26 cellular contexts compared by ENCODE assay signal in the genomic region with DNA sequence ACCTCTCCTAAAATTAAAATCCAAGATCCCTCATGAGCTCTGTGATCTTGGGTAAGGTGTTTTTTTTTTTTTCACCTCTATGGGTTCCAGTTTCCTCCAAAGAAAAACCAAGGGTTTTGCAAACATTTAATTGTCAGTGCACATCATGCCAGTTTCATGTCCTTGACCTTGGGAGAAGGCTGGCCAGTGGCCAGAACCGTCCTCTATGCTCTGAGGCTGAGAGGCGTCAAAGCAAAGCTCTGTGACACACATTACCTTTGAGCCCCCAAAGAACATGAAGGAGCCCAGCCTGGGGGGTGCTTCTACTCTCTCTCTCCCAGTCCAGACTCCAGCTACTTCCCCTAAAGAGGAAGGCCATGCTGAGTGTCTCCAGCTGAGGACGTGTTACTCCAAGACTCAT.
DNase-seq lines count a peak whose midpoint lies in the region; ATAC-seq and TF ChIP-seq lines count a peak whose summit lies in the region.
"Had no signal": no experiment of that assay in that cellular context is flagged by ENCODE, and none has a peak within 500 bp of the region (broad histone marks: within the 10 kb centered on the region; RNA-seq: fewer than 3 reads in every experiment).

No MANE protein-coding gene starts in this region.

- TF ChIP-seq POLR2A in adrenal gland (IDR thresholded peaks at IDR 0.05) (no peak), gastrocnemius medialis (IDR thresholded peaks at IDR 0.05) (no peak)

- ATAC-seq in Right ventricle myocardium superior (ENCODE audit: poor library complexity) = no peak
- ATAC-seq in Right ventricle myocardium inferior = no peak
- no peak for ATAC-seq in gastrocnemius medialis
- ATAC-seq: GM12878 had no signal

- H3K27ac ChIP-seq in Karpas-422 (ENCODE audit: low read length) (no peak overlapping the region), adrenal gland (no peak overlapping the region), parathyroid adenoma (no peak overlapping the region), gastrocnemius medialis (no peak overlapping the region)
- H3K27ac ChIP-seq: BLaER1 had no signal

- CTCF ChIA-PET in MCF 10A (lab: Yijun Ruan, JAX) = interaction anchor here (0.7 kb wide), 1 partner anchor 105 kb away, joined by 3 read pairs; no protein-coding TSS in a partner anchor

- no peaks in the 10 kb centered on the region for H3K36me3 Mint-ChIP-seq in MCF 10A (ENCODE audit: insufficient read depth, unreplicated experiment)
- H3K36me3 Mint-ChIP-seq: CD14-positive monocyte; CD4-positive, alpha-beta memory T cell; CD4-positive, CD25-positive, alpha-beta regulatory T cell; CD8-positive, alpha-beta memory T cell had no signal

- intact Hi-C loops in Right ventricle myocardium superior (cut with DNase I) = no loop called here
- intact Hi-C loops in Right ventricle myocardium inferior (cut with DNase I) = no loop called here
- intact Hi-C loops in adrenal gland (cut with DNase I) = no loop called here
- intact Hi-C loops in MCF 10A (cut with micrococcal nuclease) = no loop called here
- intact Hi-C loops in gastrocnemius medialis (cut with DNase I; ENCODE audit: low total_unique reads) = no loop called here

- no peaks in the 10 kb centered on the region for H3K36me3 ChIP-seq in Karpas-422 (ENCODE audit: insufficient read depth, low read length)
- no peaks in the 10 kb centered on the region for H3K36me3 ChIP-seq in adrenal gland (replicated peaks in 1 of 2)
- H3K36me3 ChIP-seq in parathyroid adenoma (ENCODE audit: control insufficient read depth, insufficient read depth, low read length) = no peaks in the 10 kb centered on the region
- H3K36me3 ChIP-seq in gastrocnemius medialis = no peaks in the 10 kb centered on the region
- H3K36me3 ChIP-seq: BE2C, BLaER1 had no signal

- no peaks in the 10 kb centered on the region for H3K27me3 ChIP-seq in Karpas-422 (ENCODE audit: low read length)
- H3K27me3 ChIP-seq in adrenal gland = no peaks in the 10 kb centered on the region
- no peaks in the 10 kb centered on the region for H3K27me3 ChIP-seq in parathyroid adenoma (ENCODE audit: control insufficient read depth, insufficient read depth, low read length)
- no peaks in the 10 kb centered on the region for H3K27me3 ChIP-seq in gastrocnemius medialis
- H3K27me3 ChIP-seq: BE2C, BLaER1 had no signal

- H3K4me3 ChIP-seq in Karpas-422 (ENCODE audit: low read length) = no peak overlapping the region
- no peak overlapping the region for H3K4me3 ChIP-seq in adrenal gland
- H3K4me3 ChIP-seq in parathyroid adenoma (ENCODE audit: low read depth, low read length) = no peak overlapping the region
- H3K4me3 ChIP-seq in gastrocnemius medialis = no peak overlapping the region
- H3K4me3 ChIP-seq: BLaER1, GM12878 had no signal

- in situ Hi-C loops in gastrocnemius medialis (cut with MboI; ENCODE audit: low sequenced_read_pairs in 4 of 4) = no loop called here

- peaks cover 19% of the 10 kb centered on the region for H3K4me1 ChIP-seq in Karpas-422 (ENCODE audit: low read length)
- peaks cover 0 to 5% of the 10 kb centered on the region in 2 donors for H3K4me1 ChIP-seq in adrenal gland (replicated peaks in 1 of 2)
- peaks cover 7% of the 10 kb centered on the region for H3K4me1 ChIP-seq in parathyroid adenoma
- H3K4me1 ChIP-seq in gastrocnemius medialis = no peaks in the 10 kb centered on the region
- H3K4me1 ChIP-seq: BE2C, BLaER1 had no signal

- H2AFZ ChIP-seq in Karpas-422 (ENCODE audit: low read length) (no peak overlapping the region), parathyroid adenoma (peak overlapping the region; percentile 29)

- H3K9me3 Mint-ChIP-seq in MCF 10A (ENCODE audit: unreplicated experiment) = peaks cover 7% of the 10 kb centered on the region

- 42 to 51% (median 48%) methylated on average over 3 of the region's 3 CpGs for WGBS in adrenal gland, 4 donors

- H3K27me3 Mint-ChIP-seq in MCF 10A (ENCODE audit: insufficient read depth, unreplicated experiment) = no peaks in the 10 kb centered on the region
- H3K27me3 Mint-ChIP-seq: CD4-positive, alpha-beta memory T cell; CD4-positive, CD25-positive, alpha-beta regulatory T cell; CD8-positive, alpha-beta memory T cell had no signal

- no peak overlapping the region for H3K4me3 Mint-ChIP-seq in MCF 10A (ENCODE audit: unreplicated experiment)
- H3K4me3 Mint-ChIP-seq: CD14-positive monocyte; CD4-positive, CD25-positive, alpha-beta regulatory T cell; CD8-positive, alpha-beta memory T cell had no signal

- POLR2A ChIA-PET in MCF 10A (lab: Yijun Ruan, JAX) = interaction anchor here (0.7 kb wide), 1 partner anchor 52 kb away, joined by 3 read pairs; no protein-coding TSS in a partner anchor

- DNase-seq in Right ventricle myocardium superior (peak; percentile 49), Right ventricle myocardium inferior (ENCODE audit: missing footprints) (no peak), Karpas-422 (peak; percentile 31), adrenal gland (peak in 4 of 7 donors; percentile 36 to 56 (median 42)), MCF 10A (ENCODE audit: unreplicated experiment) (no peak), NCI-H748 (lab: John Stamatoyannopoulos, UW; ENCODE audit: unreplicated experiment) (no peak), gastrocnemius medialis (no peak)
- DNase-seq: 8988T; ACHN; BE2C; C1 segment of cervical spinal cord; CD4-positive, alpha-beta memory T cell; CD4-positive, CD25-positive, alpha-beta regulatory T cell; CD8-positive, alpha-beta memory T cell; COR-L47; DMS 273 treated with DMSO at 0.1 percent for 48 hours; DMS153; DMS53; DMS79; DND-41; EL; GDM1 had no signal

- no peaks in the 10 kb centered on the region for H3K9me2 ChIP-seq in Karpas-422 (replicated peaks; ENCODE audit: insufficient read depth, low read length)

- no TSS peak for BruUV-seq in MCF 10A (replicated peaks; lab: Mats Ljungman, UMichigan)

- H3K9ac ChIP-seq in Karpas-422 (ENCODE audit: low read length) (no peak overlapping the region), parathyroid adenoma (no peak overlapping the region)
- H3K9ac ChIP-seq: BLaER1 had no signal

- no peaks in the 10 kb centered on the region for H3K79me2 ChIP-seq in Karpas-422 (ENCODE audit: low read length)
- no peaks in the 10 kb centered on the region for H3K79me2 ChIP-seq in parathyroid adenoma

- no peaks in the 10 kb centered on the region for H3K4me1 Mint-ChIP-seq in MCF 10A (ENCODE audit: insufficient read depth, unreplicated experiment)
- H3K4me1 Mint-ChIP-seq: CD14-positive monocyte; CD4-positive, alpha-beta memory T cell; CD4-positive, CD25-positive, alpha-beta regulatory T cell; CD8-positive, alpha-beta memory T cell had no signal

- TF ChIP-seq CTCF in adrenal gland (IDR thresholded peaks at IDR 0.05) = no peak
- no peak for TF ChIP-seq CTCF in parathyroid adenoma (IDR thresholded peaks at IDR 0.05)
- no peak for TF ChIP-seq CTCF in MCF 10A (IDR thresholded peaks at IDR 0.05; ENCODE audit: unreplicated experiment)
- no peak for TF ChIP-seq CTCF in gastrocnemius medialis (IDR thresholded peaks at IDR 0.05 in 4 of 5, conservative IDR thresholded peaks at IDR 0.05 in 1 of 5)

- no peak overlapping the region for H3K27ac Mint-ChIP-seq in MCF 10A (ENCODE audit: low read depth, unreplicated experiment)
- H3K27ac Mint-ChIP-seq: CD14-positive monocyte; CD4-positive, alpha-beta memory T cell; CD4-positive, CD25-positive, alpha-beta regulatory T cell; CD8-positive, alpha-beta memory T cell had no signal

- H3K4me2 ChIP-seq in Karpas-422 (ENCODE audit: low read depth, low read length, poor library complexity, severe bottlenecking) (no peak overlapping the region), parathyroid adenoma (ENCODE audit: low read length) (no peak overlapping the region)
- H3K4me2 ChIP-seq: BLaER1 had no signal

- H4K20me1 ChIP-seq in Karpas-422 (ENCODE audit: insufficient read depth, low read depth, low read length) = no peaks in the 10 kb centered on the region
- H4K20me1 ChIP-seq: BLaER1 had no signal

- H3K9me3 ChIP-seq in Karpas-422 (ENCODE audit: low read length) = no peaks in the 10 kb centered on the region
- H3K9me3 ChIP-seq in adrenal gland (replicated peaks in 1 of 3) = no peaks in the 10 kb centered on the region
- H3K9me3 ChIP-seq in parathyroid adenoma (ENCODE audit: control insufficient read depth, low read length) = no peaks in the 10 kb centered on the region
- no peaks in the 10 kb centered on the region for H3K9me3 ChIP-seq in gastrocnemius medialis
- H3K9me3 ChIP-seq: BE2C had no signal

Comparison
In these comparisons a context has a peak if more than half of its experiments do, and no peak if none do; other contexts are left out.
1. DNase-seq: peak in Right ventricle myocardium superior (single experiment), Karpas-422 (single experiment) and adrenal gland (4 of 7); none in Right ventricle myocardium inferior (single experiment), MCF 10A (single experiment), NCI-H748 (single experiment) and gastrocnemius medialis (0 of 2).